Comparison of ENCODE assay signal across 9 cellular contexts in the genomic region with DNA sequence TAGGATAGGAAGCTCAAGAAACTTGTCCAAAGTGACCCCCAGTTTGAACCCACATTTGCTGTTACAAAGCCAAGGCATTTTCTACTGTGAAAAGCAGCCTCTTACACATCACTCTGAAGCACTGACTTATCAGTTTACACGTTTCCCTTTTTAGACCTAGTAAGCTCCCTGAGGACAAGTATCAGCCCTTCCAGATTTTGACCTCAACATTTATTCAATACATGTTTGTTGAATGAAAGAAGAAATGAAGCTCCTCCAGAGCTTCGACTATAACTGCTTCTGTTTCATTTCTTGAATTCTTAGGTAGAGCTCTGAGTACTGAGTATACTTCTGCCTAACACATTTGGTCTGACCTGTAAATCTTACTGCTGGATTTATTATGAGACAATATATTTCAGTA. TPM values are rescaled to one million over a fixed set of nuclear protein-coding genes. Genes with fewer than 3 reads are reported as not detected.
DNase-seq lines count a peak whose midpoint lies in the region; ATAC-seq and TF ChIP-seq lines count a peak whose summit lies in the region.
"Had no signal": no experiment of that assay in that cellular context is flagged by ENCODE, and none has a peak within 500 bp of the region (broad histone marks: within the 10 kb centered on the region; RNA-seq: fewer than 3 reads in every experiment).

No MANE protein-coding gene starts in this region.

- peaks cover 29% of the 10 kb centered on the region for H3K4me1 ChIP-seq in PC-3 (ENCODE audit: insufficient read depth, low read length)
- peaks cover 73 to 74% of the 10 kb centered on the region in 2 donors for H3K4me1 ChIP-seq in gastrocnemius medialis

- no peaks in the 10 kb centered on the region for H3F3A ChIP-seq in PC-3 (ENCODE audit: low read length, unreplicated experiment)

- no peak overlapping the region for H3K27ac ChIP-seq in PC-3 (ENCODE audit: low read length)
- H3K27ac ChIP-seq in gastrocnemius medialis: peak overlapping the region; percentile 96 to 99 (median 99)

- H3K9me3 Mint-ChIP-seq in T-helper 1 cell treated with Interleukin-12 subunit alpha and Interleukin-12 subunit beta and Interleukin-4 antibody, amounts not matched to agents 30 μg/mL and 1 μg/mL, for 36 hours: no peaks in the 10 kb centered on the region

- H3K79me2 ChIP-seq in PC-3 (ENCODE audit: low read length): peaks cover 92% of the 10 kb centered on the region

- H3K4me3 Mint-ChIP-seq in T-helper 1 cell treated with Interleukin-12 subunit alpha and Interleukin-12 subunit beta and Interleukin-4 antibody, amounts not matched to agents 30 μg/mL and 1 μg/mL, for 36 hours: peak overlapping the region; percentile 89

- no TSS peak for BruUV-seq in PC-3 (replicated peaks; lab: Mats Ljungman, UMichigan)

- H3K27me3 ChIP-seq in PC-3 (ENCODE audit: low read length) (no peaks in the 10 kb centered on the region), gastrocnemius medialis (no peaks in the 10 kb centered on the region)

- peaks cover 41% of the 10 kb centered on the region for H4K20me1 ChIP-seq in PC-3 (ENCODE audit: low read length)

- no peak for TF ChIP-seq CTCF in PC-3 (conservative IDR thresholded peaks at IDR 0.05; ENCODE audit: low read depth, low read length)
- TF ChIP-seq CTCF in epithelial cell of esophagus (IDR thresholded peaks at IDR 0.05; ENCODE audit: insufficient read depth, low read depth, low read length, missing control alignments): no peak
- no peak for TF ChIP-seq CTCF in gastrocnemius medialis (IDR thresholded peaks at IDR 0.05 in 4 of 5, conservative IDR thresholded peaks at IDR 0.05 in 1 of 5)

- peak overlapping the region; percentile 56 for H3K27ac Mint-ChIP-seq in T-helper 1 cell treated with Interleukin-12 subunit alpha and Interleukin-12 subunit beta and Interleukin-4 antibody, amounts not matched to agents 30 μg/mL and 1 μg/mL, for 36 hours

- POLR2A ChIA-PET in PC-3 (lab: Charles Lee; ENCODE audit: unreplicated experiment): interaction anchor here (0.5 kb wide), 1 partner anchor 24 kb away, joined by 10 read pairs; no protein-coding TSS in a partner anchor

- H2AFZ ChIP-seq in PC-3 (ENCODE audit: low read length): no peak overlapping the region

- no peaks in the 10 kb centered on the region for H3K27me3 Mint-ChIP-seq in T-helper 1 cell treated with Interleukin-12 subunit alpha and Interleukin-12 subunit beta and Interleukin-4 antibody, amounts not matched to agents 30 μg/mL and 1 μg/mL, for 36 hours (ENCODE audit: low read depth)

- TF ChIP-seq POLR2A in gastrocnemius medialis (IDR thresholded peaks at IDR 0.05): no peak

- intact Hi-C loops in PC-3 (cut with micrococcal nuclease): loop anchor here (5.0 kb wide), 2 partner anchors 34 to 36 kb away; no protein-coding TSS in a partner anchor
- intact Hi-C loops in gastrocnemius medialis (cut with DNase I; ENCODE audit: low total_unique reads): loop anchor here (5.0 kb wide), 5 partner anchors 64 to 164 kb away; partner anchors contain the start of genes ASB15 and LMOD2

- peak overlapping the region; percentile 98 for H3K4me3 ChIP-seq in PC-3 (ENCODE audit: low read length)
- H3K4me3 ChIP-seq in epithelial cell of esophagus (ENCODE audit: low read length): peak overlapping the region; percentile 5
- H3K4me3 ChIP-seq in gastrocnemius medialis: peak overlapping the region; percentile 11 to 97 (median 83)

- H3K36me3 Mint-ChIP-seq in T-helper 1 cell treated with Interleukin-12 subunit alpha and Interleukin-12 subunit beta and Interleukin-4 antibody, amounts not matched to agents 30 μg/mL and 1 μg/mL, for 36 hours (ENCODE audit: low read depth): peaks cover 17% of the 10 kb centered on the region

- H3K9me2 ChIP-seq in PC-3 (replicated peaks; ENCODE audit: low read length): no peaks in the 10 kb centered on the region

- 0 out of 2 replicates have a peak overlapping the region, but pooled peaks have one; percentile 95 for H3K9ac ChIP-seq in PC-3 (ENCODE audit: low read length)

- in situ Hi-C loops in gastrocnemius medialis (cut with MboI; ENCODE audit: low sequenced_read_pairs in 4 of 4): loop anchor here in 1 of 4 donors (10.0 to 25.0 kb wide), 2 partner anchors 211 to 1191 kb away; partner anchors contain the start of genes IQUB and POT1

- CTCF ChIA-PET in PC-3 (lab: Charles Lee): interaction anchor here (1.6 kb wide), 1 partner anchor 64 kb away, joined by 8 read pairs; no protein-coding TSS in a partner anchor

- peaks cover 46% of the 10 kb centered on the region for H3K4me1 Mint-ChIP-seq in T-helper 1 cell treated with Interleukin-12 subunit alpha and Interleukin-12 subunit beta and Interleukin-4 antibody, amounts not matched to agents 30 μg/mL and 1 μg/mL, for 36 hours (ENCODE audit: low read depth)

- DNase-seq in T-helper 1 cell (no peak), PC-3 (no peak), epithelial cell of esophagus (ENCODE audit: low read depth) (no peak), gastrocnemius medialis (no peak), C1 segment of cervical spinal cord (lab: John Stamatoyannopoulos, UW) (no peak), SK-N-DZ (ENCODE audit: low spot score) (no peak), DMS53 (lab: John Stamatoyannopoulos, UW) (no peak)
- DNase-seq: stimulated activated CD8-positive, alpha-beta memory T cell treated with anti-CD3 and anti-CD28 coated beads, Interleukin-4, amount 100 ng/mL, for 48 hours had no signal

- no peak for ATAC-seq in PC-3
- no peak for ATAC-seq in gastrocnemius medialis

- H3K9me3 ChIP-seq in PC-3 (ENCODE audit: low read length): no peaks in the 10 kb centered on the region
- no peaks in the 10 kb centered on the region for H3K9me3 ChIP-seq in gastrocnemius medialis

- H3K36me3 ChIP-seq in PC-3 (ENCODE audit: low read depth, low read length): no peaks in the 10 kb centered on the region
- H3K36me3 ChIP-seq in gastrocnemius medialis: no peaks in the 10 kb centered on the region

- peak overlapping the region; percentile 80 for H3K4me2 ChIP-seq in PC-3 (ENCODE audit: low read length)

RNA-seq across cellular contexts. Expression of gene WASL, which starts 2.7 kb away (rescaled TPM):
- total RNA-seq in PC-3 (2014; rRNA removed): 8.5 and 10.9 TPM in 2 replicates
- total RNA-seq in gastrocnemius medialis: 10 to 100 TPM; 29.0 to 40.4 (median 33.0) TPM
- 16.2 and 19.5 TPM in 2 replicates for polyA plus RNA-seq in SK-N-DZ (2014; cell fraction: cytosol; rRNA removed)
- 7.9 and 10.3 TPM in 2 replicates for polyA plus RNA-seq in SK-N-DZ (2014; cell fraction: nucleus; rRNA removed)

Comparison
In these comparisons a context has a peak if more than half of its experiments do, and no peak if none do; other contexts are left out.
1. H3K4me3 ChIP-seq: peak in every context shown above with its lines; median percentile 98 in PC-3; 83 in gastrocnemius medialis; 5 in epithelial cell of esophagus.